ENCODE assay signal across 11 cellular contexts in the genomic region with DNA sequence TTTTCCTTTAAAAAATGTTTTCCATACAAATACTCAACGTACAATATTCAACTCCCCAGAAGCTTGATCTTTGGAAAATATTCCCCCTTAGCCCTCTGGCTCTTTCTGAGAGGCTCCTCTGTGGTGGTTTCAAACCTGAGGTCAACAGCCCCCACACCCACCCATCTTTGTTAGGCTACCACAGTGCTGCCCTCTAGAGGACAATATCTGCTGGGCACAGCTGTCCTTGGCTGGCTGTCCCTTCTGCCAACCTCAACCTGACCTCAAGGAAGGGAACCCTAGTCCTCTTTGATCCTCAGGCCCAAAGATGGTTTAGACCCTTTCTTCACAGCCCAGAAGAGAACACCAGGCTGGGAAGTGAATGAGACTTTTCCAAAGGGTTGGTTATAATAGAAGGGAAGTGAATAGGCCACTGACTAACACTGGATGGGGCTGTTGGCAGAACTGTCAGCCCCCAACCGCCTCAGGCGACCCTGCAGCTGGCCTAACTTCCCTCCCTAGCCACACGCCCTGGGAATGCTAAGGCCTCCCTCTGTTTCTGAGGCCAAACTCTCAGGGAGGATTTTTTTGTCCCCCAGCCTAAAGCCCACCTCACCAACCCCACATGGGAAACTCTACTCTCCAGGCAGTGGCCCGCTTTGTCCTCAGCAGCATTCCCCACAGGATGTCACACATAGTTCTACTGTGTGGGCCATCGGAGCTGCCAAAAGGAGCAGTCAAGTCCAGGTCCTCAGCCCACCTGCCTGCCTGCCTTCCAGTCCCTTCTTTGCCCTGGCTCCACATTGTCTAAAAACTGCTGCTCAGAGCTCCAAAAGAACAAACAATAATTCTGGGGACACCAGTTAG. TPM values are rescaled to one million over a fixed set of nuclear protein-coding genes. Genes with fewer than 3 reads are reported as not detected.
A peak's percentile ranks its signal among the peaks of the same experiment; 100 is the strongest.
DNase-seq lines count a peak whose midpoint lies in the region; ATAC-seq, FAIRE-seq and TF ChIP-seq lines count a peak whose summit lies in the region.
"Had no signal": no experiment of that assay in that cellular context is flagged by ENCODE, and none has a peak within 500 bp of the region (broad histone marks: within the 10 kb centered on the region; RNA-seq: fewer than 3 reads in every experiment).

No MANE protein-coding gene starts in this region.

- no peaks in the 10 kb centered on the region for H3K36me3 Mint-ChIP-seq in T-helper 17 cell (ENCODE audit: low read depth)

- 32% methylated on average over 5 of the region's 6 CpGs for WGBS in SK-N-SH (ENCODE audit: low lambda C conversion rate)

- 0 out of 2 replicates have a peak, but pooled peaks cover 4% of the 10 kb centered on the region for H3K27me3 ChIP-seq in SK-N-SH (ENCODE audit: insufficient read depth)

- TF ChIP-seq RAD21 in SK-N-SH (IDR thresholded peaks at IDR 0.05; ENCODE audit: low read length) = peak; percentile 36

- CTCF ChIA-PET in SK-N-SH (lab: Yijun Ruan, JAX) = interaction anchor here (1.2 kb wide), 1 partner anchor 10 kb away, joined by 3 read pairs; no protein-coding TSS in a partner anchor

- 0 out of 4 replicates have a peak overlapping the region, but pooled peaks of 1 of the 2 experiments have one; percentile 41 for H3K4me3 ChIP-seq in SK-N-SH (ENCODE audit: low read depth in 2 of 2, low read length in 1 of 2)

- H3K27ac ChIP-seq in SK-N-SH (ENCODE audit: low read depth in 2 of 2, low read length in 1 of 2) = no peak overlapping the region

- no peak overlapping the region for H3K9ac ChIP-seq in SK-N-SH

- no peaks in the 10 kb centered on the region for H3K4me1 ChIP-seq in SK-N-SH (ENCODE audit: control insufficient read depth in 1 of 2, insufficient read depth in 2 of 2, low read depth in 1 of 2, low read length in 1 of 2)

- TF ChIP-seq CTCF in AG09319 (IDR thresholded peaks at IDR 0.05; ENCODE audit: low read depth, low read length) = peak; percentile 46
- peak; percentile 64 for TF ChIP-seq CTCF in GM13977 (IDR thresholded peaks at IDR 0.05; ENCODE audit: extremely low read depth, insufficient read depth, missing control alignments)
- peak; percentile 58 for TF ChIP-seq CTCF in SK-N-SH (IDR thresholded peaks at IDR 0.05)
- no peak for TF ChIP-seq CTCF in D721Med (IDR thresholded peaks at IDR 0.05; ENCODE audit: insufficient read depth, missing control alignments)

- DNase-seq in AG09319 (ENCODE audit: extremely low read depth, low read depth) = no peak
- DNase-seq in GM13977 (ENCODE audit: low spot score) = peak; percentile 61
- peak; percentile 55 for DNase-seq in SK-N-SH
- peak; percentile 38 for DNase-seq in iPS-NIHi11 (ENCODE audit: low spot score)
- no peak for DNase-seq in NCI-H187 (lab: John Stamatoyannopoulos, UW)
- DNase-seq in D721Med (ENCODE audit: insufficient read length, low spot score) = no peak
- DNase-seq in T-helper 17 cell = no peak

- no peak overlapping the region for H3K4me2 ChIP-seq in SK-N-SH

- H3K4me3 Mint-ChIP-seq in T-helper 17 cell = no peak overlapping the region
- H3K4me3 Mint-ChIP-seq: nephron; stimulated activated naive CD8-positive, alpha-beta T cell treated with anti-CD3 and anti-CD28 coated beads, Interleukin-15, Interleukin-2, amounts not matched to agents 100 ng/mL and 50 ng/mL, for 24 hours had no signal

- no peak for TF ChIP-seq EP300 in SK-N-SH (IDR thresholded peaks at IDR 0.05; ENCODE audit: borderline replicate concordance in 1 of 2, low read depth in 1 of 2, low read length in 1 of 2)

- no peaks in the 10 kb centered on the region for H3K9me2 ChIP-seq in SK-N-SH

- H3K27me3 Mint-ChIP-seq in T-helper 17 cell = no peaks in the 10 kb centered on the region
- H3K27me3 Mint-ChIP-seq: stimulated activated naive CD8-positive, alpha-beta T cell treated with anti-CD3 and anti-CD28 coated beads, Interleukin-15, Interleukin-2, amounts not matched to agents 100 ng/mL and 50 ng/mL, for 24 hours had no signal

- H2AFZ ChIP-seq in SK-N-SH (ENCODE audit: low read depth) = no peak overlapping the region

- POLR2A ChIA-PET in SK-N-SH (lab: Yijun Ruan, JAX) = no interaction called here

- no peaks in the 10 kb centered on the region for H3K79me2 ChIP-seq in SK-N-SH (ENCODE audit: insufficient read depth)

- H3K4me1 Mint-ChIP-seq in T-helper 17 cell = no peaks in the 10 kb centered on the region
- H3K4me1 Mint-ChIP-seq: nephron had no signal

- H4K20me1 ChIP-seq in SK-N-SH (ENCODE audit: insufficient read depth) = no peaks in the 10 kb centered on the region

- in situ Hi-C loops in GM13977 (cut with MboI; ENCODE audit: low pct_unique_long_range_greater_than_20kb, low sequenced_read_pairs, unreplicated experiment) = no loop called here

- H3K36me3 ChIP-seq in SK-N-SH (replicated peaks in 1 of 2; ENCODE audit: control insufficient read depth in 1 of 2, insufficient read depth in 2 of 2, low read length in 1 of 2) = no peaks in the 10 kb centered on the region

- H3K27ac Mint-ChIP-seq in T-helper 17 cell = no peak overlapping the region
- H3K27ac Mint-ChIP-seq: stimulated activated naive CD8-positive, alpha-beta T cell treated with anti-CD3 and anti-CD28 coated beads, Interleukin-15, Interleukin-2, amounts not matched to agents 100 ng/mL and 50 ng/mL, for 24 hours had no signal

- no peaks in the 10 kb centered on the region for H3F3A ChIP-seq in SK-N-SH (replicated peaks; ENCODE audit: insufficient read depth)

- ATAC-seq in T-helper 17 cell (no peak), GM18909 (IDR thresholded peaks at IDR 0.05; ENCODE audit: poor library complexity, unreplicated experiment) (no peak)

- no peaks in the 10 kb centered on the region for H3K9me3 ChIP-seq in SK-N-SH
- no peaks in the 10 kb centered on the region for H3K9me3 ChIP-seq in T-helper 17 cell (ENCODE audit: control insufficient read depth, low read length, poor library complexity, severe bottlenecking)

- no peak for FAIRE-seq in D721Med (lab: Jason Lieb, UNC)
- FAIRE-seq: colon had no signal

TF ChIP-seq in SK-N-SH, 30 proteins besides CTCF, POLR2A, EP300 and RAD21:
- no peak for TF ChIP-seq NRF1 (IDR thresholded peaks at IDR 0.05; ENCODE audit: low read depth, low read length)
- TF ChIP-seq CHD2 (IDR thresholded peaks at IDR 0.05; ENCODE audit: low read length, partially characterized antibody) = no peak
- no peak for TF ChIP-seq FOXM1 (IDR thresholded peaks at IDR 0.05; ENCODE audit: low read depth)
- TF ChIP-seq MXI1 (IDR thresholded peaks at IDR 0.05; ENCODE audit: low read depth, low read length) = no peak
- TF ChIP-seq ELF1 (IDR thresholded peaks at IDR 0.05) = no peak
- TF ChIP-seq GABPA (IDR thresholded peaks at IDR 0.05; ENCODE audit: low read depth) = no peak
- TF ChIP-seq SMC3 (IDR thresholded peaks at IDR 0.05; ENCODE audit: low read depth, low read length) = no peak; the same call in 1 of the 2 replicates
- TF ChIP-seq, protein P1, sequence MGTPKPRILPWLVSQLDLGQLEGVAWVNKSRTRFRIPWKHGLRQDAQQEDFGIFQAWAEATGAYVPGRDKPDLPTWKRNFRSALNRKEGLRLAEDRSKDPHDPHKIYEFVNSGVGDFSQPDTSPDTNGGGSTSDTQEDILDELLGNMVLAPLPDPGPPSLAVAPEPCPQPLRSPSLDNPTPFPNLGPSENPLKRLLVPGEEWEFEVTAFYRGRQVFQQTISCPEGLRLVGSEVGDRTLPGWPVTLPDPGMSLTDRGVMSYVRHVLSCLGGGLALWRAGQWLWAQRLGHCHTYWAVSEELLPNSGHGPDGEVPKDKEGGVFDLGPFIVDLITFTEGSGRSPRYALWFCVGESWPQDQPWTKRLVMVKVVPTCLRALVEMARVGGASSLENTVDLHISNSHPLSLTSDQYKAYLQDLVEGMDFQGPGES (IDR thresholded peaks at IDR 0.05; ENCODE audit: low read depth, low read length) = no peak
- no peak for TF ChIP-seq MEF2A (IDR thresholded peaks at IDR 0.05; ENCODE audit: borderline replicate concordance, low read depth)
- no peak for TF ChIP-seq GATA2 (CRISPR knock-in tag; IDR thresholded peaks at IDR 0.05)
- TF ChIP-seq NFIC (IDR thresholded peaks at IDR 0.05; ENCODE audit: borderline replicate concordance) = no peak
- TF ChIP-seq TCF12 (IDR thresholded peaks at IDR 0.05) = no peak

RNA-seq across cellular contexts. Expression of a gene that starts 34.3 kb away (rescaled TPM):
- polyA plus RNA-seq in SK-N-SH (2012; rRNA removed) = not detected in 2 replicates
- not detected in 2 replicates for polyA plus RNA-seq in SK-N-SH (2012; cell fraction: cytosol; rRNA removed)
- not detected in 2 replicates for polyA plus RNA-seq in SK-N-SH (2012; cell fraction: nucleus; rRNA removed)
- not detected for total RNA-seq in T-helper 17 cell

Comparison
In these comparisons a context has a peak if more than half of its experiments do, and no peak if none do; other contexts are left out.
1. DNase-seq: peak in GM13977 (single experiment), SK-N-SH (single experiment) and iPS-NIHi11 (single experiment); none in AG09319 (single experiment), NCI-H187 (0 of 2), D721Med (single experiment) and T-helper 17 cell (0 of 3).